1 cellular context compared by ENCODE assay signal in the genomic region with DNA sequence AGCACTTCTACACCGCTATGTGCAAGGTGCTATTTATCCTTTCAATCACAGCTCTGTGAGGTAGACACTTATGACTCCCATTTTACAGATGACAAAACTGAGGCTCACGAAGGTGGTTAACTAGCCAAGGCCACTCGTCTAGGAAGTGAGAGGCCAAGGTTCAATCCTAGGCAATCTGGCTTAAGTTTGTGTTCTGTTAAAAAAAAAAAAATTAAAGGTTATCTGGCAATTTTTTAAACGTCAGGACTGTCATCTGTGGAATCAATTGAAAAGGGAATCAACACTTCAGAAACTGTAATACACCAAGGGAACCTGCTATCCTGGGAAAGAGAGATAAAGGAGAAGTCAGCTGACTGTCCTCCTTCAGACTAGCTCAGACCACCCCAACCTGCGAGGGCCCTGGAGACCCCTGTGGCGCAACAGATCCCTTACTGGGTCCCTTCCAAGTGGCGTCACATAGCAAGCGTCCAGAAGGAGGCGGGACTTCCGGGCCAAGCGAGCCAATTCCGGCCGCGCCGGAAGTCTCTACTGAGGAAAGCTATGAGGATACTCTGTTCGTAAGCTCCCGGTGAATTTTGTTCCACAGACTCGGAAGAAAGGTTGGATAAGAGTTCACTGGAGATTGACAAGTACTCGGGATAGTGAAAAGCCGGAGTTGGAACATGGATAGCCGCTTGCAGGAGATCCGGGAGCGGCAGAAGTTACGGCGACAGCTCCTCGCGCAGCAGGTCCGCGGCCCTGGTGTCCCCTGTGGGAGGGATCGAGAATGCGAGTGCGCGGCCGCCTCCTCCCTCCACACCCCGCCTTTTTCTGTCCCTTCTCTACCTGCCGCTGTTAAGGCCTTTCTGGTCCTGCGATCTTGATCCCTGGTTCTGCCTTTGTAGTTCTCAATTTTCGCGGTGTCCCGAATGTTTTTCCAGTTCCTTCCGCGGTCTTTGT.
TF ChIP-seq lines count a peak whose summit lies in the region.

A gene (plus strand): TSS at position 520 of the 939 bp plus-strand sequence. CDS start 143 bp downstream, at position 663.

TF ChIP-seq in HepG2, 621 proteins besides CTCF, POLR2A, EP300 and RAD21 (continued from another document and continues in another):
- TF ChIP-seq, protein P1, sequence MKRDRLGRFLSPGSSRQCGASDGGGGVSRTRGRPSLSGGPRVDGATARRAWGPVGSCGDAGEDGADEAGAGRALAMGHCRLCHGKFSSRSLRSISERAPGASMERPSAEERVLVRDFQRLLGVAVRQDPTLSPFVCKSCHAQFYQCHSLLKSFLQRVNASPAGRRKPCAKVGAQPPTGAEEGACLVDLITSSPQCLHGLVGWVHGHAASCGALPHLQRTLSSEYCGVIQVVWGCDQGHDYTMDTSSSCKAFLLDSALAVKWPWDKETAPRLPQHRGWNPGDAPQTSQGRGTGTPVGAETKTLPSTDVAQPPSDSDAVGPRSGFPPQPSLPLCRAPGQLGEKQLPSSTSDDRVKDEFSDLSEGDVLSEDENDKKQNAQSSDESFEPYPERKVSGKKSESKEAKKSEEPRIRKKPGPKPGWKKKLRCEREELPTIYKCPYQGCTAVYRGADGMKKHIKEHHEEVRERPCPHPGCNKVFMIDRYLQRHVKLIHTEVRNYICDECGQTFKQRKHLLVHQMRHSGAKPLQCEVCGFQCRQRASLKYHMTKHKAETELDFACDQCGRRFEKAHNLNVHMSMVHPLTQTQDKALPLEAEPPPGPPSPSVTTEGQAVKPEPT (CRISPR knock-in tag; IDR thresholded peaks at IDR 0.05; ENCODE audit: low read depth) = no peak
- TF ChIP-seq, protein P2, sequence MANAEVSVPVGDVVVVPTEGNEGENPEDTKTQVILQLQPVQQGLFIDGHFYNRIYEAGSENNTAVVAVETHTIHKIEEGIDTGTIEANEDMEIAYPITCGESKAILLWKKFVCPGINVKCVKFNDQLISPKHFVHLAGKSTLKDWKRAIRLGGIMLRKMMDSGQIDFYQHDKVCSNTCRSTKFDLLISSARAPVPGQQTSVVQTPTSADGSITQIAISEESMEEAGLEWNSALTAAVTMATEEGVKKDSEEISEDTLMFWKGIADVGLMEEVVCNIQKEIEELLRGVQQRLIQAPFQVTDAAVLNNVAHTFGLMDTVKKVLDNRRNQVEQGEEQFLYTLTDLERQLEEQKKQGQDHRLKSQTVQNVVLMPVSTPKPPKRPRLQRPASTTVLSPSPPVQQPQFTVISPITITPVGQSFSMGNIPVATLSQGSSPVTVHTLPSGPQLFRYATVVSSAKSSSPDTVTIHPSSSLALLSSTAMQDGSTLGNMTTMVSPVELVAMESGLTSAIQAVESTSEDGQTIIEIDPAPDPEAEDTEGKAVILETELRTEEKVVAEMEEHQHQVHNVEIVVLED (CRISPR knock-in tag; IDR thresholded peaks at IDR 0.05; ENCODE audit: borderline replicate concordance) = peak; percentile 40; the same call in 1 of the 2 replicates
- peak; percentile 84 for TF ChIP-seq YEATS2 (CRISPR knock-in tag; IDR thresholded peaks at IDR 0.05; ENCODE audit: borderline replicate concordance)
- TF ChIP-seq, protein P3, sequence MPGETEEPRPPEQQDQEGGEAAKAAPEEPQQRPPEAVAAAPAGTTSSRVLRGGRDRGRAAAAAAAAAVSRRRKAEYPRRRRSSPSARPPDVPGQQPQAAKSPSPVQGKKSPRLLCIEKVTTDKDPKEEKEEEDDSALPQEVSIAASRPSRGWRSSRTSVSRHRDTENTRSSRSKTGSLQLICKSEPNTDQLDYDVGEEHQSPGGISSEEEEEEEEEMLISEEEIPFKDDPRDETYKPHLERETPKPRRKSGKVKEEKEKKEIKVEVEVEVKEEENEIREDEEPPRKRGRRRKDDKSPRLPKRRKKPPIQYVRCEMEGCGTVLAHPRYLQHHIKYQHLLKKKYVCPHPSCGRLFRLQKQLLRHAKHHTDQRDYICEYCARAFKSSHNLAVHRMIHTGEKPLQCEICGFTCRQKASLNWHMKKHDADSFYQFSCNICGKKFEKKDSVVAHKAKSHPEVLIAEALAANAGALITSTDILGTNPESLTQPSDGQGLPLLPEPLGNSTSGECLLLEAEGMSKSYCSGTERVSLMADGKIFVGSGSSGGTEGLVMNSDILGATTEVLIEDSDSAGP (CRISPR knock-in tag; IDR thresholded peaks at IDR 0.05; ENCODE audit: borderline replicate concordance) = peak; percentile 70; the same call in 1 of the 2 replicates
- TF ChIP-seq, protein P4, sequence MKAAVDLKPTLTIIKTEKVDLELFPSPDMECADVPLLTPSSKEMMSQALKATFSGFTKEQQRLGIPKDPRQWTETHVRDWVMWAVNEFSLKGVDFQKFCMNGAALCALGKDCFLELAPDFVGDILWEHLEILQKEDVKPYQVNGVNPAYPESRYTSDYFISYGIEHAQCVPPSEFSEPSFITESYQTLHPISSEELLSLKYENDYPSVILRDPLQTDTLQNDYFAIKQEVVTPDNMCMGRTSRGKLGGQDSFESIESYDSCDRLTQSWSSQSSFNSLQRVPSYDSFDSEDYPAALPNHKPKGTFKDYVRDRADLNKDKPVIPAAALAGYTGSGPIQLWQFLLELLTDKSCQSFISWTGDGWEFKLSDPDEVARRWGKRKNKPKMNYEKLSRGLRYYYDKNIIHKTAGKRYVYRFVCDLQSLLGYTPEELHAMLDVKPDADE (CRISPR knock-in tag; IDR thresholded peaks at IDR 0.05) = no peak
- TF ChIP-seq CREB1 (IDR thresholded peaks at IDR 0.05) = peak; percentile 80
- TF ChIP-seq CREB1 (CRISPR knock-in tag; IDR thresholded peaks at IDR 0.05) = peak; percentile 98
- peak; percentile 41; the same call in 1 of the 2 replicates for TF ChIP-seq ZNF556 (CRISPR knock-in tag; IDR thresholded peaks at IDR 0.05; ENCODE audit: borderline replicate concordance)
- peak; percentile 75 for TF ChIP-seq NFYC (CRISPR knock-in tag; IDR thresholded peaks at IDR 0.05)
- peak; percentile 97 for TF ChIP-seq RCOR2 (CRISPR knock-in tag; IDR thresholded peaks at IDR 0.05)
- TF ChIP-seq, protein P5, sequence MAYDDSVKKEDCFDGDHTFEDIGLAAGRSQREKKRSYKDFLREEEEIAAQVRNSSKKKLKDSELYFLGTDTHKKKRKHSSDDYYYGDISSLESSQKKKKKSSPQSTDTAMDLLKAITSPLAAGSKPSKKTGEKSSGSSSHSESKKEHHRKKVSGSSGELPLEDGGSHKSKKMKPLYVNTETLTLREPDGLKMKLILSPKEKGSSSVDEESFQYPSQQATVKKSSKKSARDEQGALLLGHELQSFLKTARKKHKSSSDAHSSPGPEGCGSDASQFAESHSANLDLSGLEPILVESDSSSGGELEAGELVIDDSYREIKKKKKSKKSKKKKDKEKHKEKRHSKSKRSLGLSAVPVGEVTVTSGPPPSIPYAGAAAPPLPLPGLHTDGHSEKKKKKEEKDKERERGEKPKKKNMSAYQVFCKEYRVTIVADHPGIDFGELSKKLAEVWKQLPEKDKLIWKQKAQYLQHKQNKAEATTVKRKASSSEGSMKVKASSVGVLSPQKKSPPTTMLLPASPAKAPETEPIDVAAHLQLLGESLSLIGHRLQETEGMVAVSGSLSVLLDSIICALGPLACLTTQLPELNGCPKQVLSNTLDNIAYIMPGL (CRISPR knock-in tag; IDR thresholded peaks at IDR 0.05; ENCODE audit: borderline replicate concordance in 1 of 2, low read depth in 1 of 2) = 0 out of 4 replicates have a peak, but pooled peaks have one; percentile 23 to 59
- TF ChIP-seq ZNF224 (CRISPR knock-in tag; IDR thresholded peaks at IDR 0.05) = no peak
- 0 out of 2 replicates have a peak, but pooled peaks have one; percentile 19 for TF ChIP-seq CCDC6 (CRISPR knock-in tag; IDR thresholded peaks at IDR 0.05)
- peak; percentile 15; the same call in 1 of the 2 replicates for TF ChIP-seq SP5 (CRISPR knock-in tag; IDR thresholded peaks at IDR 0.05; ENCODE audit: borderline replicate concordance, low read depth)
- TF ChIP-seq, protein P6, sequence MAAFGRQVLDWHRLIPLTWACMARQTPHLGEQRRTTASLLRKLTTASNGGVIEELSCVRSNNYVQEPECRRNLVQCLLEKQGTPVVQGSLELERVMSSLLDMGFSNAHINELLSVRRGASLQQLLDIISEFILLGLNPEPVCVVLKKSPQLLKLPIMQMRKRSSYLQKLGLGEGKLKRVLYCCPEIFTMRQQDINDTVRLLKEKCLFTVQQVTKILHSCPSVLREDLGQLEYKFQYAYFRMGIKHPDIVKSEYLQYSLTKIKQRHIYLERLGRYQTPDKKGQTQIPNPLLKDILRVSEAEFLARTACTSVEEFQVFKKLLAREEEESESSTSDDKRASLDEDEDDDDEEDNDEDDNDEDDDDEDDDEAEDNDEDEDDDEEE (CRISPR knock-in tag; IDR thresholded peaks at IDR 0.05) = 0 out of 2 replicates have a peak, but pooled peaks have one; percentile 71
- TF ChIP-seq ZNF335 (CRISPR knock-in tag; IDR thresholded peaks at IDR 0.05) = peak; percentile 84; the same call in 1 of the 2 replicates
- TF ChIP-seq, protein P7, sequence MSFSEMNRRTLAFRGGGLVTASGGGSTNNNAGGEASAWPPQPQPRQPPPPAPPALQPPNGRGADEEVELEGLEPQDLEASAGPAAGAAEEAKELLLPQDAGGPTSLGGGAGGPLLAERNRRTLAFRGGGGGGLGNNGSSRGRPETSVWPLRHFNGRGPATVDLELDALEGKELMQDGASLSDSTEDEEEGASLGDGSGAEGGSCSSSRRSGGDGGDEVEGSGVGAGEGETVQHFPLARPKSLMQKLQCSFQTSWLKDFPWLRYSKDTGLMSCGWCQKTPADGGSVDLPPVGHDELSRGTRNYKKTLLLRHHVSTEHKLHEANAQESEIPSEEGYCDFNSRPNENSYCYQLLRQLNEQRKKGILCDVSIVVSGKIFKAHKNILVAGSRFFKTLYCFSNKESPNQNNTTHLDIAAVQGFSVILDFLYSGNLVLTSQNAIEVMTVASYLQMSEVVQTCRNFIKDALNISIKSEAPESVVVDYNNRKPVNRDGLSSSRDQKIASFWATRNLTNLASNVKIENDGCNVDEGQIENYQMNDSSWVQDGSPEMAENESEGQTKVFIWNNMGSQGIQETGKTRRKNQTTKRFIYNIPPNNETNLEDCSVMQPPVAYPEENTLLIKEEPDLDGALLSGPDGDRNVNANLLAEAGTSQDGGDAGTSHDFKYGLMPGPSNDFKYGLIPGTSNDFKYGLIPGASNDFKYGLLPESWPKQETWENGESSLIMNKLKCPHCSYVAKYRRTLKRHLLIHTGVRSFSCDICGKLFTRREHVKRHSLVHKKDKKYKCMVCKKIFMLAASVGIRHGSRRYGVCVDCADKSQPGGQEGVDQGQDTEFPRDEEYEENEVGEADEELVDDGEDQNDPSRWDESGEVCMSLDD (CRISPR knock-in tag; IDR thresholded peaks at IDR 0.05; ENCODE audit: borderline replicate concordance) = peak; percentile 31; the same call in 1 of the 2 replicates
- TF ChIP-seq, protein P8, sequence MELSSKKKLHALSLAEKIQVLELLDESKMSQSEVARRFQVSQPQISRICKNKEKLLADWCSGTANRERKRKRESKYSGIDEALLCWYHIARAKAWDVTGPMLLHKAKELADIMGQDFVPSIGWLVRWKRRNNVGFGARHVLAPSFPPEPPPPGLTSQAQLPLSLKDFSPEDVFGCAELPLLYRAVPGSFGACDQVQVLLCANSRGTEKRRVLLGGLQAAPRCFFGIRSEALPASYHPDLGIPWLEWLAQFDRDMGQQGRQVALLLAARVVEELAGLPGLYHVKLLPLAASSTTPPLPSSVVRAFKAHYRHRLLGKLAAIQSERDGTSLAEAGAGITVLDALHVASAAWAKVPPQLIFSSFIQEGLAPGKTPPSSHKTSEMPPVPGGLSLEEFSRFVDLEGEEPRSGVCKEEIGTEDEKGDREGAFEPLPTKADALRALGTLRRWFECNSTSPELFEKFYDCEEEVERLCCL (CRISPR knock-in tag; IDR thresholded peaks at IDR 0.05; ENCODE audit: borderline replicate concordance) = no peak
- TF ChIP-seq SP2 (CRISPR knock-in tag; IDR thresholded peaks at IDR 0.05) = peak; percentile 91
- peak; percentile 88 for TF ChIP-seq SAP130 (CRISPR knock-in tag; IDR thresholded peaks at IDR 0.05; ENCODE audit: low read depth)
- 0 out of 2 replicates have a peak, but pooled peaks have one; percentile 31 for TF ChIP-seq GATAD2A (CRISPR knock-in tag; IDR thresholded peaks at IDR 0.05)
- no peak for TF ChIP-seq MAFG (CRISPR knock-in tag; IDR thresholded peaks at IDR 0.05)
- TF ChIP-seq NFYB (CRISPR knock-in tag; IDR thresholded peaks at IDR 0.05) = peak; percentile 77
- 0 out of 2 replicates have a peak, but pooled peaks have one; percentile 65 for TF ChIP-seq MAF1 (CRISPR knock-in tag; IDR thresholded peaks at IDR 0.05; ENCODE audit: borderline replicate concordance)
- no peak for TF ChIP-seq SKI (IDR thresholded peaks at IDR 0.05; ENCODE audit: partially characterized antibody)
- TF ChIP-seq HDAC6 (IDR thresholded peaks at IDR 0.05; ENCODE audit: low read depth, low read length) = no peak
- TF ChIP-seq, protein P9, sequence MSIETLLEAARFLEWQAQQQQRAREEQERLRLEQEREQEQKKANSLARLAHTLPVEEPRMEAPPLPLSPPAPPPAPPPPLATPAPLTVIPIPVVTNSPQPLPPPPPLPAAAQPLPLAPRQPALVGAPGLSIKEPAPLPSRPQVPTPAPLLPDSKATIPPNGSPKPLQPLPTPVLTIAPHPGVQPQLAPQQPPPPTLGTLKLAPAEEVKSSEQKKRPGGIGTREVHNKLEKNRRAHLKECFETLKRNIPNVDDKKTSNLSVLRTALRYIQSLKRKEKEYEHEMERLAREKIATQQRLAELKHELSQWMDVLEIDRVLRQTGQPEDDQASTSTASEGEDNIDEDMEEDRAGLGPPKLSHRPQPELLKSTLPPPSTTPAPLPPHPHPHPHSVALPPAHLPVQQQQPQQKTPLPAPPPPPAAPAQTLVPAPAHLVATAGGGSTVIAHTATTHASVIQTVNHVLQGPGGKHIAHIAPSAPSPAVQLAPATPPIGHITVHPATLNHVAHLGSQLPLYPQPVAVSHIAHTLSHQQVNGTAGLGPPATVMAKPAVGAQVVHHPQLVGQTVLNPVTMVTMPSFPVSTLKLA (IDR thresholded peaks at IDR 0.05) = no peak
- TF ChIP-seq ZNF598 (CRISPR knock-in tag; IDR thresholded peaks at IDR 0.05; ENCODE audit: borderline replicate concordance) = 0 out of 2 replicates have a peak, but pooled peaks have one; percentile 75
- TF ChIP-seq, protein P10, sequence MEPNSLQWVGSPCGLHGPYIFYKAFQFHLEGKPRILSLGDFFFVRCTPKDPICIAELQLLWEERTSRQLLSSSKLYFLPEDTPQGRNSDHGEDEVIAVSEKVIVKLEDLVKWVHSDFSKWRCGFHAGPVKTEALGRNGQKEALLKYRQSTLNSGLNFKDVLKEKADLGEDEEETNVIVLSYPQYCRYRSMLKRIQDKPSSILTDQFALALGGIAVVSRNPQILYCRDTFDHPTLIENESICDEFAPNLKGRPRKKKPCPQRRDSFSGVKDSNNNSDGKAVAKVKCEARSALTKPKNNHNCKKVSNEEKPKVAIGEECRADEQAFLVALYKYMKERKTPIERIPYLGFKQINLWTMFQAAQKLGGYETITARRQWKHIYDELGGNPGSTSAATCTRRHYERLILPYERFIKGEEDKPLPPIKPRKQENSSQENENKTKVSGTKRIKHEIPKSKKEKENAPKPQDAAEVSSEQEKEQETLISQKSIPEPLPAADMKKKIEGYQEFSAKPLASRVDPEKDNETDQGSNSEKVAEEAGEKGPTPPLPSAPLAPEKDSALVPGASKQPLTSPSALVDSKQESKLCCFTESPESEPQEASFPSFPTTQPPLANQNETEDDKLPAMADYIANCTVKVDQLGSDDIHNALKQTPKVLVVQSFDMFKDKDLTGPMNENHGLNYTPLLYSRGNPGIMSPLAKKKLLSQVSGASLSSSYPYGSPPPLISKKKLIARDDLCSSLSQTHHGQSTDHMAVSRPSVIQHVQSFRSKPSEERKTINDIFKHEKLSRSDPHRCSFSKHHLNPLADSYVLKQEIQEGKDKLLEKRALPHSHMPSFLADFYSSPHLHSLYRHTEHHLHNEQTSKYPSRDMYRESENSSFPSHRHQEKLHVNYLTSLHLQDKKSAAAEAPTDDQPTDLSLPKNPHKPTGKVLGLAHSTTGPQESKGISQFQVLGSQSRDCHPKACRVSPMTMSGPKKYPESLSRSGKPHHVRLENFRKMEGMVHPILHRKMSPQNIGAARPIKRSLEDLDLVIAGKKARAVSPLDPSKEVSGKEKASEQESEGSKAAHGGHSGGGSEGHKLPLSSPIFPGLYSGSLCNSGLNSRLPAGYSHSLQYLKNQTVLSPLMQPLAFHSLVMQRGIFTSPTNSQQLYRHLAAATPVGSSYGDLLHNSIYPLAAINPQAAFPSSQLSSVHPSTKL (CRISPR knock-in tag; IDR thresholded peaks at IDR 0.05) = peak; percentile 48; the same call in 1 of the 2 replicates
- TF ChIP-seq ZNF792 (CRISPR knock-in tag; IDR thresholded peaks at IDR 0.05) = peak; percentile 38; the same call in 1 of the 2 replicates
- TF ChIP-seq ADNP (CRISPR knock-in tag; IDR thresholded peaks at IDR 0.05) = peak; percentile 96
